ENCODE assay signal across 8 cellular contexts in genomic region chr11:59615637-59616395, GRCh38. TPM values are rescaled to one million over a fixed set of nuclear protein-coding genes. Genes with fewer than 3 reads are reported as not detected.
A peak's percentile ranks its signal among the peaks of the same experiment; 100 is the strongest.
DNase-seq lines count a peak whose midpoint lies in the region; ATAC-seq, FAIRE-seq and TF ChIP-seq lines count a peak whose summit lies in the region.

OSBP (minus strand) TSS chr11:59615774; CDS start chr11:59615664, 110 bp downstream.

- WGBS in IMR-90 (ENCODE audit: extremely low coverage in 2 of 2, insufficient read length in 1 of 2), 2 experiments: 0% methylated on average over 29 of the region's 55 CpGs; no CpG with 5 or more reads in 1 of the 2 experiments

- TF ChIP-seq CTCF in IMR-90 (conservative IDR thresholded peaks at IDR 0.05; ENCODE audit: low read depth, low read length) (peak; percentile 9; the same call in 1 of the 2 replicates), endothelial cell of umbilical vein (IDR thresholded peaks at IDR 0.05; ENCODE audit: extremely low read depth in 1 of 2, insufficient read depth in 1 of 2, low read depth in 1 of 2, low read length in 2 of 2) (no peak)

- peaks cover 3% of the 10 kb centered on the region; the same call in 1 of the 2 replicates for H3K36me3 ChIP-seq in IMR-90 (ENCODE audit: control insufficient read depth, insufficient read depth, low read length)
- no peaks in the 10 kb centered on the region for H3K36me3 ChIP-seq in endothelial cell of umbilical vein (ENCODE audit: control insufficient read depth in 2 of 2, extremely low read depth in 1 of 2, insufficient read depth in 2 of 2, low read length in 2 of 2)

- peak within 1 kb of the TSS; percentile 83 for H3K4me2 ChIP-seq in IMR-90 (ENCODE audit: low read depth, low read length)
- H3K4me2 ChIP-seq in endothelial cell of umbilical vein (ENCODE audit: insufficient read depth, low read length): peak within 1 kb of the TSS; percentile 82

- H3K23ac ChIP-seq in IMR-90 (ENCODE audit: low read depth, low read length): peak within 1 kb of the TSS; percentile 84

- peak within 1 kb of the TSS; percentile 47 for H2BK5ac ChIP-seq in IMR-90 (ENCODE audit: low read depth, low read length, poor library complexity, severe bottlenecking)

- peak within 1 kb of the TSS; percentile 82 for H4K91ac ChIP-seq in IMR-90 (ENCODE audit: insufficient read depth, low read depth, low read length)

- H4K20me1 ChIP-seq in IMR-90 (ENCODE audit: insufficient read depth, low read length) (peaks cover 33% of the 10 kb centered on the region), endothelial cell of umbilical vein (replicated peaks; ENCODE audit: control insufficient read depth, extremely low read depth, insufficient read depth, low read length) (no peaks in the 10 kb centered on the region)

- H4K5ac ChIP-seq in IMR-90 (ENCODE audit: low read depth, low read length): peak within 1 kb of the TSS; percentile 86

- dilution Hi-C loops in IMR-90 (cut with HindIII; ENCODE audit: low sequenced_read_pairs, unreplicated experiment): no loop called here
- dilution Hi-C loops in endothelial cell of umbilical vein (cut with MboI; ENCODE audit: extremely low pct_ligation_motif_present, low sequenced_read_pairs): no loop called here

- peak; percentile 99 for FAIRE-seq in endothelial cell of umbilical vein (lab: Jason Lieb, UNC)

- peak within 1 kb of the TSS; percentile 87 for H2AFZ ChIP-seq in IMR-90 (replicated peaks; ENCODE audit: low read length, poor library complexity)
- H2AFZ ChIP-seq in endothelial cell of umbilical vein (ENCODE audit: low read depth, low read length): peak within 1 kb of the TSS; percentile 89

- peaks cover 41% of the 10 kb centered on the region for H3K79me2 ChIP-seq in endothelial cell of umbilical vein (ENCODE audit: control insufficient read depth, insufficient read depth, low read length)

- POLR2A ChIA-PET in IMR-90 (lab: Charles Lee; ENCODE audit: unreplicated experiment): interaction anchor here (0.5 kb wide), 1 partner anchor 46 kb away, joined by 6 read pairs; no protein-coding TSS in a partner anchor
- POLR2A ChIA-PET in endothelial cell of umbilical vein (lab: Charles Lee): interaction anchor here (0.8 to 1.2 kb wide), 2 partner anchors 53 to 79 kb away, joined by 3 to 4 read pairs; partner anchors contain the start of gene PATL1

- H3K4me1 ChIP-seq in IMR-90 (ENCODE audit: control insufficient read depth, insufficient read depth, low read length) (peaks cover 4% of the 10 kb centered on the region), endothelial cell of umbilical vein (ENCODE audit: control insufficient read depth, extremely low read depth, insufficient read depth, low read length) (peaks cover 17% of the 10 kb centered on the region)

- H3K56ac ChIP-seq in IMR-90 (ENCODE audit: extremely low read depth, insufficient read depth, low read length): peak within 1 kb of the TSS; percentile 53

- H4K8ac ChIP-seq in IMR-90 (ENCODE audit: low read depth in 2 of 2, low read length in 2 of 2): peak within 1 kb of the TSS; percentile 76 to 94

- H3K9ac ChIP-seq in IMR-90 (ENCODE audit: low read depth, low read length) (peak within 1 kb of the TSS; percentile 54), endothelial cell of umbilical vein (replicated peaks; ENCODE audit: extremely low read depth, insufficient read depth, low read length) (peak within 1 kb of the TSS; percentile 79)

- TF ChIP-seq POLR2A in IMR-90 (IDR thresholded peaks at IDR 0.05; ENCODE audit: low read depth, low read length) (peak; percentile 74), endothelial cell of umbilical vein (IDR thresholded peaks at IDR 0.05; ENCODE audit: low read depth, low read length) (peak; percentile 84)

- peak within 1 kb of the TSS; percentile 92 for H2AK9ac ChIP-seq in IMR-90 (replicated peaks; ENCODE audit: low read depth, low read length, poor library complexity)

- intact Hi-C loops in IMR-90 (cut with micrococcal nuclease): loop anchor here (2.0 kb wide), 1 partner anchor 59 kb away; no protein-coding TSS in a partner anchor
- intact Hi-C loops in endothelial cell of umbilical vein (cut with micrococcal nuclease): loop anchor here (1.0 to 2.0 kb wide), 4 partner anchors 53 to 79 kb away; partner anchors contain the start of gene PATL1

- H3K27me3 ChIP-seq in IMR-90 (ENCODE audit: control insufficient read depth, insufficient read depth, low read length): no peaks in the 10 kb centered on the region
- no peaks in the 10 kb centered on the region for H3K27me3 ChIP-seq in endothelial cell of umbilical vein (ENCODE audit: control insufficient read depth in 2 of 2, insufficient read depth in 2 of 2, low read length in 2 of 2)

- DNase-seq in DMS 273 treated with DMSO at 0.1 percent for 48 hours (lab: John Stamatoyannopoulos, UW) (peak; percentile 100), IMR-90 (peak; percentile 100), OCI-M1 (lab: John Stamatoyannopoulos, UW) (peak; percentile 100), activated T-cell treated with anti-CD3 and anti-CD28 coated beads for 24 hours (ENCODE audit: low read depth) (peak; percentile 98), endothelial cell of umbilical vein (ENCODE audit: low read depth, low spot score) (peak; percentile 100), midbrain (lab: John Stamatoyannopoulos, UW) (peak; percentile 100)
- DNase-seq in stimulated activated CD8-positive, alpha-beta memory T cell treated with anti-CD3 and anti-CD28 coated beads, Interleukin-2, amount 100 ng/mL, for 1 hour (ENCODE audit: low read depth in 2 of 2): peak; percentile 94

- BruUV-seq in IMR-90 (replicated peaks; lab: Mats Ljungman, UMichigan): no TSS peak
- no TSS peak for BruUV-seq in endothelial cell of umbilical vein (replicated peaks; lab: Mats Ljungman, UMichigan)

- no peak for TF ChIP-seq RAD21 in IMR-90 (IDR thresholded peaks at IDR 0.05; ENCODE audit: low read length)

- peaks cover 7% of the 10 kb centered on the region; the same call in 1 of the 2 replicates for H3K9me1 ChIP-seq in IMR-90 (ENCODE audit: insufficient read depth, low read length)
- no peaks in the 10 kb centered on the region for H3K9me1 ChIP-seq in endothelial cell of umbilical vein (replicated peaks; ENCODE audit: control insufficient read depth, extremely low read depth, insufficient read depth, low read length)

- H2BK20ac ChIP-seq in IMR-90 (ENCODE audit: low read depth, low read length): peak within 1 kb of the TSS; percentile 16; the same call in 1 of the 2 replicates

- peak within 1 kb of the TSS; percentile 51 for H3K27ac ChIP-seq in IMR-90 (ENCODE audit: insufficient read depth, low read length)
- peak within 1 kb of the TSS; percentile 62 for H3K27ac ChIP-seq in endothelial cell of umbilical vein (ENCODE audit: insufficient read depth, low read depth, low read length)

- H3K4me3 ChIP-seq in IMR-90 (ENCODE audit: insufficient read depth, low read depth, low read length) (peak within 1 kb of the TSS; percentile 82), endothelial cell of umbilical vein (replicated peaks in 1 of 3; ENCODE audit: insufficient read depth in 1 of 3, low read depth in 1 of 3, low read length in 3 of 3) (peak within 1 kb of the TSS; percentile 74 to 90 (median 81))

- H3K14ac ChIP-seq in IMR-90 (replicated peaks; ENCODE audit: low read depth, low read length): peak within 1 kb of the TSS; percentile 83

- peak within 1 kb of the TSS; percentile 18; the same call in 1 of the 2 replicates for H3K18ac ChIP-seq in IMR-90 (ENCODE audit: low read depth, low read length)

- H3K79me1 ChIP-seq in IMR-90 (ENCODE audit: low read depth in 1 of 2, low read length in 2 of 2): peaks cover 8 to 34% of the 10 kb centered on the region in 2 experiments

- H3K4ac ChIP-seq in IMR-90 (ENCODE audit: low read depth, low read length): peak within 1 kb of the TSS; percentile 69

- peak; percentile 92 for ATAC-seq in GM21528 (IDR thresholded peaks at IDR 0.05; ENCODE audit: low FRiP score, unreplicated experiment)
- peak; percentile 87 for ATAC-seq in IMR-90 (ENCODE audit: low read depth)

- H3K9me3 ChIP-seq in IMR-90 (ENCODE audit: control insufficient read depth, insufficient read depth, low read length) (no peaks in the 10 kb centered on the region), endothelial cell of umbilical vein (replicated peaks; ENCODE audit: control insufficient read depth, insufficient read depth, low read length) (no peaks in the 10 kb centered on the region)

- in situ Hi-C loops in IMR-90 (cut with MboI; ENCODE audit: low sequenced_read_pairs): loop anchor here (25.0 kb wide), 1 partner anchor 1696 kb away; no protein-coding TSS in a partner anchor

- peak within 1 kb of the TSS; percentile 81 for H2AK5ac ChIP-seq in IMR-90 (ENCODE audit: low read depth, low read length)

- H2BK15ac ChIP-seq in IMR-90 (ENCODE audit: low read depth, low read length): no peak within 1 kb of the TSS; the same call in 2 of the 3 replicates

- CTCF ChIA-PET in IMR-90 (lab: Yijun Ruan, JAX): interaction anchor here (0.6 to 1.1 kb wide), 2 partner anchors 27 to 40 kb away, joined by 3 to 7 read pairs; no protein-coding TSS in a partner anchor
- CTCF ChIA-PET in endothelial cell of umbilical vein (lab: Charles Lee): interaction anchor here (0.6 to 1.4 kb wide), 4 partner anchors 50 to 303 kb away, joined by 3 to 8 read pairs (median 4); no protein-coding TSS in a partner anchor

- peak within 1 kb of the TSS; percentile 21 for H2BK120ac ChIP-seq in IMR-90 (ENCODE audit: low read depth, low read length)

TF ChIP-seq in IMR-90, 13 proteins besides CTCF, POLR2A, EP300 and RAD21 (continues in another document):
- TF ChIP-seq MAZ (IDR thresholded peaks at IDR 0.05; ENCODE audit: borderline replicate concordance, low read depth, low read length) (peak; percentile 90), MAFK (IDR thresholded peaks at IDR 0.05; ENCODE audit: low read depth, low read length) (no peak)

TF ChIP-seq in endothelial cell of umbilical vein, 7 proteins besides CTCF, POLR2A, EP300 and RAD21 (continues in another document):
- TF ChIP-seq POLR2AphosphoS5 (IDR thresholded peaks at IDR 0.05; ENCODE audit: insufficient read depth, low read depth, low read length): peak; percentile 92
- peak; percentile 48 for TF ChIP-seq MAX (IDR thresholded peaks at IDR 0.05; ENCODE audit: insufficient read depth, insufficient read length)

RNA-seq across cellular contexts. Expression of gene OSBP, which starts in this region (rescaled TPM):
- 27.2 and 27.4 TPM in 2 replicates for total RNA-seq in IMR-90 (2012; rRNA removed)
- polyA plus RNA-seq in IMR-90 (2012; rRNA removed): 15.4 and 22.1 TPM in 2 replicates
- polyA plus RNA-seq in IMR-90 (2012; cell fraction: cytosol; rRNA removed): 5.8 and 8.5 TPM in 2 replicates
- 5.2 and 32.2 TPM in 2 replicates for polyA plus RNA-seq in IMR-90 (2012; cell fraction: nucleus; rRNA removed; ENCODE audit: low replicate concordance)
- 37.5 and 37.9 TPM in 2 replicates for total RNA-seq in endothelial cell of umbilical vein
- 10.9 and 14.2 TPM in 2 replicates for polyA plus RNA-seq in endothelial cell of umbilical vein
- polyA plus RNA-seq in endothelial cell of umbilical vein (2011; cell fraction: cytosol; rRNA removed): 17.2 and 18.1 TPM in 2 replicates
- polyA plus RNA-seq in endothelial cell of umbilical vein (2011; cell fraction: nucleus; rRNA removed): 37.5 and 42.5 TPM in 2 replicates
- polyA plus RNA-seq in endothelial cell of umbilical vein (2012): 34.5 and 38.5 TPM in 2 replicates
- polyA minus RNA-seq in endothelial cell of umbilical vein: 29.9 and 31.6 TPM in 2 replicates
- 18.4 TPM for polyA minus RNA-seq in endothelial cell of umbilical vein (2011; cell fraction: cytosol; rRNA and poly(A)+ RNA removed)
- 26.0 and 43.4 TPM in 2 replicates for polyA minus RNA-seq in endothelial cell of umbilical vein (2011; cell fraction: nucleus; rRNA and poly(A)+ RNA removed)

Comparison
In these comparisons a context has a peak if more than half of its experiments do, and no peak if none do; other contexts are left out.
1. Peak in every context shown above with its lines: DNase-seq, ATAC-seq, H3K4me3 ChIP-seq and H3K27ac ChIP-seq.